Comparison of ENCODE assay signal across 1 cellular context in genomic region chr16:30761928-30762902, GRCh38.
TF ChIP-seq lines count a peak whose summit lies in the region.

Gene CFAP119 (minus strand): TSS chr16:30762062. CDS start chr16:30761748, 314 bp downstream.
Gene RNF40 (plus strand): TSS chr16:30762322. CDS start chr16:30762546, 224 bp downstream.

TF ChIP-seq in K562, 482 proteins besides CTCF, POLR2A, EP300 and RAD21 (continued from another document and continues in another):
- TF ChIP-seq POLR2H (tag; IDR thresholded peaks at IDR 0.05; ENCODE audit: low read depth) (no peak), OTX1 (CRISPR knock-in tag; IDR thresholded peaks at IDR 0.05) (no peak), ZNF695 (CRISPR knock-in tag; IDR thresholded peaks at IDR 0.05) (no peak), JUNB (CRISPR knock-in tag; conservative IDR thresholded peaks at IDR 0.05) (no peak), XRCC5 (IDR thresholded peaks at IDR 0.05; ENCODE audit: low read depth, low read length) (no peak), HIVEP1 (CRISPR knock-in tag; IDR thresholded peaks at IDR 0.05) (no peak), PATZ1 (CRISPR knock-in tag; IDR thresholded peaks at IDR 0.05; ENCODE audit: borderline replicate concordance) (no peak), HES1 (IDR thresholded peaks at IDR 0.05; ENCODE audit: low read depth) (no peak), ZNF785 (CRISPR knock-in tag; IDR thresholded peaks at IDR 0.05) (no peak), SAFB2 (IDR thresholded peaks at IDR 0.05; ENCODE audit: borderline replicate concordance, low read depth, low read length, severe bottlenecking) (no peak), CHD7 (IDR thresholded peaks at IDR 0.05; ENCODE audit: low read depth, low read length) (no peak), TCFL5 (CRISPR knock-in tag; conservative IDR thresholded peaks at IDR 0.05) (no peak), ADNP (tag; IDR thresholded peaks at IDR 0.05) (no peak), BMI1 (IDR thresholded peaks at IDR 0.05; ENCODE audit: low read length) (peak; percentile 63), PURB (CRISPR knock-in tag; IDR thresholded peaks at IDR 0.05; ENCODE audit: low read depth) (no peak), ZBTB8A (IDR thresholded peaks at IDR 0.05; ENCODE audit: partially characterized antibody) (no peak), ZBTB17 (CRISPR knock-in tag; IDR thresholded peaks at IDR 0.05) (peak; percentile 55; the same call in 1 of the 2 replicates), THRAP3 (IDR thresholded peaks at IDR 0.05; ENCODE audit: borderline replicate concordance) (no peak), ARID2 (IDR thresholded peaks at IDR 0.05) (no peak), RAD51 (IDR thresholded peaks at IDR 0.05; ENCODE audit: borderline replicate concordance, low read depth) (no peak), STAG1 (CRISPR knock-in tag; IDR thresholded peaks at IDR 0.05; ENCODE audit: borderline replicate concordance) (no peak), MBD2 (IDR thresholded peaks at IDR 0.05; ENCODE audit: borderline replicate concordance, low read depth) (peak; percentile 36; the same call in 1 of the 2 replicates), ZBTB34 (CRISPR knock-in tag; IDR thresholded peaks at IDR 0.05) (no peak), FOXP1 (CRISPR knock-in tag; IDR thresholded peaks at IDR 0.05) (no peak; the same call in none of the 2 replicates), MAZ (CRISPR knock-in tag; conservative IDR thresholded peaks at IDR 0.05 in 1 of 2, IDR thresholded peaks at IDR 0.05 in 1 of 2) (peak; percentile 45 to 70; a peak in 3 of 4 replicates), POLR2AphosphoS2 (IDR thresholded peaks at IDR 0.05; ENCODE audit: low read length) (no peak), HOMEZ (CRISPR knock-in tag; IDR thresholded peaks at IDR 0.05) (no peak), MAFG (tag; conservative IDR thresholded peaks at IDR 0.05) (no peak)
- TF ChIP-seq, protein P1, sequence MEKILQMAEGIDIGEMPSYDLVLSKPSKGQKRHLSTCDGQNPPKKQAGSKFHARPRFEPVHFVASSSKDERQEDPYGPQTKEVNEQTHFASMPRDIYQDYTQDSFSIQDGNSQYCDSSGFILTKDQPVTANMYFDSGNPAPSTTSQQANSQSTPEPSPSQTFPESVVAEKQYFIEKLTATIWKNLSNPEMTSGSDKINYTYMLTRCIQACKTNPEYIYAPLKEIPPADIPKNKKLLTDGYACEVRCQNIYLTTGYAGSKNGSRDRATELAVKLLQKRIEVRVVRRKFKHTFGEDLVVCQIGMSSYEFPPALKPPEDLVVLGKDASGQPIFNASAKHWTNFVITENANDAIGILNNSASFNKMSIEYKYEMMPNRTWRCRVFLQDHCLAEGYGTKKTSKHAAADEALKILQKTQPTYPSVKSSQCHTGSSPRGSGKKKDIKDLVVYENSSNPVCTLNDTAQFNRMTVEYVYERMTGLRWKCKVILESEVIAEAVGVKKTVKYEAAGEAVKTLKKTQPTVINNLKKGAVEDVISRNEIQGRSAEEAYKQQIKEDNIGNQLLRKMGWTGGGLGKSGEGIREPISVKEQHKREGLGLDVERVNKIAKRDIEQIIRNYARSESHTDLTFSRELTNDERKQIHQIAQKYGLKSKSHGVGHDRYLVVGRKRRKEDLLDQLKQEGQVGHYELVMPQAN (IDR thresholded peaks at IDR 0.05; ENCODE audit: borderline replicate concordance): peak; percentile 99
- TF ChIP-seq, protein P2, sequence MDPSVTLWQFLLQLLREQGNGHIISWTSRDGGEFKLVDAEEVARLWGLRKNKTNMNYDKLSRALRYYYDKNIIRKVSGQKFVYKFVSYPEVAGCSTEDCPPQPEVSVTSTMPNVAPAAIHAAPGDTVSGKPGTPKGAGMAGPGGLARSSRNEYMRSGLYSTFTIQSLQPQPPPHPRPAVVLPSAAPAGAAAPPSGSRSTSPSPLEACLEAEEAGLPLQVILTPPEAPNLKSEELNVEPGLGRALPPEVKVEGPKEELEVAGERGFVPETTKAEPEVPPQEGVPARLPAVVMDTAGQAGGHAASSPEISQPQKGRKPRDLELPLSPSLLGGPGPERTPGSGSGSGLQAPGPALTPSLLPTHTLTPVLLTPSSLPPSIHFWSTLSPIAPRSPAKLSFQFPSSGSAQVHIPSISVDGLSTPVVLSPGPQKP (CRISPR knock-in tag; IDR thresholded peaks at IDR 0.05): no peak
- TF ChIP-seq, protein P3, sequence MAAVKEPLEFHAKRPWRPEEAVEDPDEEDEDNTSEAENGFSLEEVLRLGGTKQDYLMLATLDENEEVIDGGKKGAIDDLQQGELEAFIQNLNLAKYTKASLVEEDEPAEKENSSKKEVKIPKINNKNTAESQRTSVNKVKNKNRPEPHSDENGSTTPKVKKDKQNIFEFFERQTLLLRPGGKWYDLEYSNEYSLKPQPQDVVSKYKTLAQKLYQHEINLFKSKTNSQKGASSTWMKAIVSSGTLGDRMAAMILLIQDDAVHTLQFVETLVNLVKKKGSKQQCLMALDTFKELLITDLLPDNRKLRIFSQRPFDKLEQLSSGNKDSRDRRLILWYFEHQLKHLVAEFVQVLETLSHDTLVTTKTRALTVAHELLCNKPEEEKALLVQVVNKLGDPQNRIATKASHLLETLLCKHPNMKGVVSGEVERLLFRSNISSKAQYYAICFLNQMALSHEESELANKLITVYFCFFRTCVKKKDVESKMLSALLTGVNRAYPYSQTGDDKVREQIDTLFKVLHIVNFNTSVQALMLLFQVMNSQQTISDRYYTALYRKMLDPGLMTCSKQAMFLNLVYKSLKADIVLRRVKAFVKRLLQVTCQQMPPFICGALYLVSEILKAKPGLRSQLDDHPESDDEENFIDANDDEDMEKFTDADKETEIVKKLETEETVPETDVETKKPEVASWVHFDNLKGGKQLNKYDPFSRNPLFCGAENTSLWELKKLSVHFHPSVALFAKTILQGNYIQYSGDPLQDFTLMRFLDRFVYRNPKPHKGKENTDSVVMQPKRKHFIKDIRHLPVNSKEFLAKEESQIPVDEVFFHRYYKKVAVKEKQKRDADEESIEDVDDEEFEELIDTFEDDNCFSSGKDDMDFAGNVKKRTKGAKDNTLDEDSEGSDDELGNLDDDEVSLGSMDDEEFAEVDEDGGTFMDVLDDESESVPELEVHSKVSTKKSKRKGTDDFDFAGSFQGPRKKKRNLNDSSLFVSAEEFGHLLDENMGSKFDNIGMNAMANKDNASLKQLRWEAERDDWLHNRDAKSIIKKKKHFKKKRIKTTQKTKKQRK (IDR thresholded peaks at IDR 0.05; ENCODE audit: borderline replicate concordance, low read depth, low read length): no peak
